In the genomic region with DNA sequence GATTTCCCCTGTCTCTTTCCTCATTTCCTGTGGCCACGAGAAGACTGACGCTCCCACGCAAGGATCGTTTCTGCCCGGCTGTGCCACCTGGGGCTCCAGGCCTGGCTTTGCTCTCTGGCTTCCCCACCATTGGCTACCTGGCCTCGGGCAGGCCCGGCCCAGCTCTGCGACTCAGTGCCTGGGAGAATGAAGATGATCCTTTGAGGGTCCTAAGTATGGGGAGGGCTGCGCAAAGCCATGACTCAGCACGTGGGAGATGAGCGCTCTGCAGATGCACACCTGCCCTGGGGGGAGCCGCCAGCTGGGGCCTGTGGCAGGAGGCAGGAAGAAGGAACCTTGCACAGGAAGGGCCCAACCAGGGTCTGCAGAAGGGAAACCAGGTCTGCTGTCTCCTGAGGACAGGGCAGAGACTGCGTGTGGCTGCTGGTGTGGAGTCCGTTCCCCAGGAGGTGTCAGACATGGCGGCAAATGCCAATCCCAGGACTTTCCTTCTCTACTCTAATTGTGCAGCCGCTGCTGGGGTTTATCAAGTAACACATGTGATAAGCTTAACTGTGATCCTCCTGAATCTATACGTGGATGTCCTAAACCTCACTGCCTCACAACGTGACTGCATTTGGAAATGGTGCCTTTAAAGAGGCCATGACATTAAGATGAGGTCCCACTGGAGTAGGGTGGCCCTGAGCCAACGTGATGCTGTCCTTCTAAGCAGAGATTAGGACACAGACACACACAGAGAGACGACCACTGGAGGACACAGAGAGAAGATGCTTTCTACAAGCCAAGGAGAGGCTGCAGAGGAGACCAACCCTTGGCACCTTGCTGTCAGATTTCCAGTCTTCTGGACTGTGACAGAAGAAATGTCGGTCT, we compare ENCODE assay signal across 9 cellular contexts. TPM values are rescaled to one million over a fixed set of nuclear protein-coding genes. Genes with fewer than 3 reads are reported as not detected.
DNase-seq lines count a peak whose midpoint lies in the region; ATAC-seq, FAIRE-seq and TF ChIP-seq lines count a peak whose summit lies in the region.
"Had no signal": no experiment of that assay in that cellular context is flagged by ENCODE, and none has a peak within 500 bp of the region (broad histone marks: within the 10 kb centered on the region; RNA-seq: fewer than 3 reads in every experiment).

No MANE protein-coding gene starts in this region.

- H3K9me3 Mint-ChIP-seq in natural killer cell treated with Interleukin-12 subunit alpha and Interleukin-12 subunit beta and Interleukin-15 and Interleukin-18, amount 100 ng/mL, for 72 hours: no peaks in the 10 kb centered on the region

- peak overlapping the region; percentile 83 for H3K4me3 Mint-ChIP-seq in natural killer cell treated with Interleukin-12 subunit alpha and Interleukin-12 subunit beta and Interleukin-15 and Interleukin-18, amount 100 ng/mL, for 72 hours

- H3K4me1 Mint-ChIP-seq in natural killer cell treated with Interleukin-12 subunit alpha and Interleukin-12 subunit beta and Interleukin-15 and Interleukin-18, amount 100 ng/mL, for 72 hours (ENCODE audit: low read depth in 2 of 2): peaks cover 83 to 97% of the 10 kb centered on the region in 2 donors

- no peak overlapping the region for H3K4me3 ChIP-seq in coronary artery

- no peak overlapping the region for H3K27ac ChIP-seq in coronary artery

- no peak for TF ChIP-seq CTCF in coronary artery (IDR thresholded peaks at IDR 0.05)

- H3K27me3 Mint-ChIP-seq in natural killer cell treated with Interleukin-12 subunit alpha and Interleukin-12 subunit beta and Interleukin-15 and Interleukin-18, amount 100 ng/mL, for 72 hours: no peaks in the 10 kb centered on the region

- peak; percentile 91 for FAIRE-seq in GM12891 (lab: Jason Lieb, UNC)

- TF ChIP-seq POLR2A in GM12891 (IDR thresholded peaks at IDR 0.05; ENCODE audit: low read depth, low read length): no peak

- DNase-seq in GM12891 (ENCODE audit: insufficient read length, low spot score): no peak
- DNase-seq in activated T-helper 1 cell treated with Interleukin-2 at 50 U/mL for 16 hours (ENCODE audit: low read depth): peak; percentile 15
- DNase-seq in natural killer cell treated with Interleukin-12 subunit alpha and Interleukin-12 subunit beta and Interleukin-15 and Interleukin-18, amount 100 ng/mL, for 72 hours (ENCODE audit: low spot score): no peak
- no peak for DNase-seq in occipital lobe (lab: John Stamatoyannopoulos, UW)
- DNase-seq in coronary artery (ENCODE audit: low spot score): no peak
- no peak for DNase-seq in NCI-H748 treated with DMSO at 0.1 percent for 48 hours (lab: John Stamatoyannopoulos, UW)
- DNase-seq: SK-N-SH had no signal

- ATAC-seq in HG03139 (IDR thresholded peaks at IDR 0.05; ENCODE audit: unreplicated experiment) (peak; percentile 29), GM19467 (IDR thresholded peaks at IDR 0.05; ENCODE audit: unreplicated experiment) (no peak)
- no peak for ATAC-seq in natural killer cell treated with Interleukin-12 subunit alpha and Interleukin-12 subunit beta and Interleukin-15 and Interleukin-18, amount 100 ng/mL, for 72 hours

- H3K27ac Mint-ChIP-seq in natural killer cell treated with Interleukin-12 subunit alpha and Interleukin-12 subunit beta and Interleukin-15 and Interleukin-18, amount 100 ng/mL, for 72 hours: peak overlapping the region; percentile 95 to 99

- peaks cover 13% of the 10 kb centered on the region for H3K36me3 Mint-ChIP-seq in natural killer cell treated with Interleukin-12 subunit alpha and Interleukin-12 subunit beta and Interleukin-15 and Interleukin-18, amount 100 ng/mL, for 72 hours

TF ChIP-seq in GM12891, 5 proteins besides CTCF, POLR2A, EP300 and RAD21:
- TF ChIP-seq PAX5 (IDR thresholded peaks at IDR 0.05; ENCODE audit: insufficient read depth, low read length, severe bottlenecking) (no peak), POU2F2 (IDR thresholded peaks at IDR 0.05; ENCODE audit: low read depth, low read length) (no peak), SPI1 (IDR thresholded peaks at IDR 0.05; ENCODE audit: low read depth, low read length) (no peak), POLR2AphosphoS5 (IDR thresholded peaks at IDR 0.05; ENCODE audit: low read depth, low read length) (no peak), TAF1 (IDR thresholded peaks at IDR 0.05; ENCODE audit: low read depth, low read length) (no peak)

RNA-seq across cellular contexts. Expression of a gene that starts 32.8 kb away (rescaled TPM):
- 16.8 TPM for polyA plus RNA-seq in GM12891 (2012; ENCODE audit: low read depth, missing spikeins)
- total RNA-seq in natural killer cell treated with Interleukin-12 subunit alpha and Interleukin-12 subunit beta and Interleukin-15 and Interleukin-18, amount 100 ng/mL, for 72 hours: 10 to 100 TPM; 62.5 to 77.6 TPM
- 5.8 TPM for total RNA-seq in occipital lobe
